ENCODE assay signal across 8 cellular contexts in the genomic region with DNA sequence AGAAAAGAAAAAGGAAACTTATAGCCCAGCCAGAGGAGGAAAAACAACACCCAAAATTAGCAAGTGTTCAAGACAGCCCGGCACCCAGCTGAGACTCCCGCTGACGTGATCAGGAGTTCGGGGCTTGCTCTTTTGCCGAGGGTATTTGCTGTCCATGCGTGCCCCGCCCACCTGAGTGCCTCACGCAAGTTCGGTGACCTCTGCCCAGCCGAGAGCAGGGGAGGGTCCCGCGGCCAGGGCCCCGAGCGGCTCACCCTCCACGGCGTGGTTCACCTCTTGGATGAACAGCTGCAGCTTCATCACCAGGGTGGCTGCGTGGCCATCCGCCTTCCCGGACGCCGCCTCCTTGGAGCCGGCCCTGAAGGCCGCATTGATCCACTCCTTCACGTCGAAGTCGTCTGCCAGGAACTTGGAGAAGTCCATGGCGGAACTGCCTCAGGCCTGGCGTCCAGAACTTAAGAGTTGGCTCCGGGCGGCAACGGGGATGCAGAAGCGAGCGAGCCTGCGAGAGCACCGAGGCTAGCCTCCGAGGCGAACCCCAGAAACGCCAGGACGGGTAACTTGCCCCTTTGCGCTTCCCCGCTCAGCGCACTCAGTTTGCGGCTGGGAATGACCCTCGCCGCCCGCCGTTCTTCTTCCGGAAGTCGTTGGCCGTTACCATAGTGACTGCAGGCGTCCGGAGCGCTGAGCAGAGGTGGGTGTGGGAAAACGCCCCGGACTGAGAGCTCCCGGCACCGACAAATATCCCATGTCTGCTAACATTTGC. TPM values are rescaled to one million over a fixed set of nuclear protein-coding genes. Genes with fewer than 3 reads are reported as not detected.
DNase-seq lines count a peak whose midpoint lies in the region; ATAC-seq, FAIRE-seq and TF ChIP-seq lines count a peak whose summit lies in the region.

A gene (minus strand): TSS at position 618 of the 766 bp plus-strand sequence. CDS start 195 bp downstream, at position 423.

- H3K4me3 ChIP-seq in cardiac fibroblast (replicated peaks in 1 of 2; ENCODE audit: low read depth in 2 of 2, low read length in 2 of 2) (peak within 1 kb of the TSS; percentile 74 to 92), small intestine (ENCODE audit: low read depth in 1 of 2, low read length in 2 of 2) (peak within 1 kb of the TSS; percentile 54 to 83)

- H3K27ac ChIP-seq in small intestine (ENCODE audit: low read depth in 1 of 2, low read length in 1 of 2), result peak within 1 kb of the TSS; percentile 42 to 72

- DNase-seq in 8988T (peak; percentile 46), NCI-H2227 (lab: John Stamatoyannopoulos, UW; ENCODE audit: unreplicated experiment) (peak; percentile 92), cardiac fibroblast (ENCODE audit: low read depth in 2 of 2) (peak; percentile 92), iPS-NIHi7 (ENCODE audit: extremely low spot score) (peak; percentile 88), small intestine (peak; percentile 80)
- peak; percentile 69 to 80 (median 72) for DNase-seq in activated CD4-positive, CD25-positive, alpha-beta regulatory T cell (lab: John Stamatoyannopoulos, UW)

- no peaks in the 10 kb centered on the region for H3K4me1 ChIP-seq in small intestine (ENCODE audit: control insufficient read depth in 2 of 2, insufficient read depth in 1 of 2, low read depth in 1 of 2, low read length in 1 of 2)

- no peaks in the 10 kb centered on the region for H3K27me3 ChIP-seq in small intestine (ENCODE audit: control insufficient read depth in 2 of 2, insufficient read depth in 2 of 2, low read length in 2 of 2)

- ATAC-seq in GM18517 (IDR thresholded peaks at IDR 0.05; ENCODE audit: unreplicated experiment) (peak; percentile 73), HG03064 (IDR thresholded peaks at IDR 0.05; ENCODE audit: low read depth, unreplicated experiment) (peak; percentile 82)

- 0% methylated on average over 56 to 57 of the region's 57 CpGs for WGBS in small intestine, 3 donors

- no peaks in the 10 kb centered on the region for H3K9me3 ChIP-seq in small intestine (ENCODE audit: control insufficient read depth, low read depth)

- no peak for FAIRE-seq in small intestine (lab: Jason Lieb, UNC)

- H3K36me3 ChIP-seq in small intestine (ENCODE audit: control insufficient read depth in 2 of 2, insufficient read depth in 2 of 2, low read length in 2 of 2), result no peaks in the 10 kb centered on the region

- TF ChIP-seq CTCF in cardiac fibroblast (IDR thresholded peaks at IDR 0.05; ENCODE audit: low read depth, low read length), result no peak

RNA-seq across cellular contexts. Expression of the gene that starts here (rescaled TPM):
- polyA plus RNA-seq in small intestine, result 10 to 100 TPM; 15.7 to 18.1 (median 16.5) TPM

Comparison
In these comparisons a context has a peak if more than half of its experiments do, and no peak if none do; other contexts are left out.
1. Peak in every context shown above with its lines: DNase-seq, ATAC-seq, H3K4me3 ChIP-seq and H3K27ac ChIP-seq.